11 cellular contexts compared by ENCODE assay signal in the genomic region with DNA sequence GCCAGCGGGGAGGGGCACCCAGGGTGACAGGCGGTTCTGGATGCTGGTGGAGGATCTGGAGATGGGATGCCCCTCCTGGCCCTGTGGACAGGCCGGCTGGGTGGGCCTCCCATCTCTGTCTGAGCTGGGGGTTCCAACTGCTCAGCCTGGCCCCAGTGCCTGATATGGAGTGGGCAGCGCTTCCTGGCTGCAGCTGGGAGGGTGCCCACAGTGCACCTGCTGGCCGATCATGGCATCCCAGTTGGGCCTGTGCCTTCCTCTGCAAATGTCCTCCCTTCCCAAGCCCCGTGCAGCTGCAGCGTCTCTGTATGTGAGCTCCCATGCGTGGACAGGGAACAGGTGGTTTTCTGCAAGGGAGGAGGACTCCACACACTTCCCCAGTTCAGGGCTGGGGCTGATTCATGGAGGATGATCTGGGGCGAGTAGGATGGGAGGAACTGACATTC. TPM values are rescaled to one million over a fixed set of nuclear protein-coding genes. Genes with fewer than 3 reads are reported as not detected.
A peak's percentile ranks its signal among the peaks of the same experiment; 100 is the strongest.
DNase-seq lines count a peak whose midpoint lies in the region; ATAC-seq and TF ChIP-seq lines count a peak whose summit lies in the region.
"Had no signal": no experiment of that assay in that cellular context is flagged by ENCODE, and none has a peak within 500 bp of the region (broad histone marks: within the 10 kb centered on the region; RNA-seq: fewer than 3 reads in every experiment).

No MANE protein-coding gene starts in this region.

- peak overlapping the region; percentile 70 for H3K4me3 Mint-ChIP-seq in memory B cell

- no peaks in the 10 kb centered on the region for H3K9me3 ChIP-seq in WERI-Rb-1 (ENCODE audit: severe bottlenecking)
- no peaks in the 10 kb centered on the region for H3K9me3 ChIP-seq in right atrium auricular region
- H3K9me3 ChIP-seq: sigmoid colon, thoracic aorta had no signal

- H3K9me3 Mint-ChIP-seq in memory B cell: no peaks in the 10 kb centered on the region

- H3K4me1 Mint-ChIP-seq in memory B cell: peaks cover 44% of the 10 kb centered on the region

- H3K27me3 ChIP-seq in WERI-Rb-1 (ENCODE audit: insufficient read depth, low read depth, severe bottlenecking): no peaks in the 10 kb centered on the region
- no peaks in the 10 kb centered on the region for H3K27me3 ChIP-seq in right atrium auricular region

- peak; percentile 35 for TF ChIP-seq CTCF in GM12864 (IDR thresholded peaks at IDR 0.05; ENCODE audit: low read depth, low read length, missing control alignments)
- peak; percentile 37 for TF ChIP-seq CTCF in WERI-Rb-1 (IDR thresholded peaks at IDR 0.05; ENCODE audit: low read depth, low read length)
- TF ChIP-seq CTCF in right atrium auricular region (IDR thresholded peaks at IDR 0.05): no peak

- H3K4me3 ChIP-seq in GM12864 (ENCODE audit: low read depth, low read length) (peak overlapping the region; percentile 87), WERI-Rb-1 (ENCODE audit: low read depth, low read length) (no peak overlapping the region), right atrium auricular region (no peak overlapping the region)

- H3K36me3 Mint-ChIP-seq in memory B cell: peaks cover 2% of the 10 kb centered on the region

- DNase-seq in 8988T: peak; percentile 67
- no peak for DNase-seq in GM12864 (ENCODE audit: low read depth)
- no peak for DNase-seq in WERI-Rb-1
- DNase-seq in memory B cell (ENCODE audit: low spot score in 2 of 2): no peak
- DNase-seq in cortex of kidney (lab: John Stamatoyannopoulos, UW): no peak
- no peak for DNase-seq in right atrium auricular region (ENCODE audit: low spot score)
- no peak for DNase-seq in HK-2 (ENCODE audit: unreplicated experiment)
- DNase-seq: sigmoid colon had no signal

- ATAC-seq in memory B cell (ENCODE audit: low read depth) (no peak), HG03025 (IDR thresholded peaks at IDR 0.05; ENCODE audit: low FRiP score, unreplicated experiment) (no peak)

- H3K27ac Mint-ChIP-seq in memory B cell: peak overlapping the region; percentile 75

- H3K4me1 ChIP-seq in right atrium auricular region: peaks cover 0 to 70% of the 10 kb centered on the region in 2 donors

- H3K27ac ChIP-seq in WERI-Rb-1: peak overlapping the region; percentile 84; the same call in 1 of the 2 replicates
- no peak overlapping the region for H3K27ac ChIP-seq in right atrium auricular region

- no peaks in the 10 kb centered on the region for H3K27me3 Mint-ChIP-seq in memory B cell

- H3K36me3 ChIP-seq in WERI-Rb-1 (peaks cover 8% of the 10 kb centered on the region; the same call in 1 of the 2 replicates), right atrium auricular region (no peaks in the 10 kb centered on the region)
- H3K36me3 ChIP-seq: thoracic aorta had no signal

RNA-seq across cellular contexts. Expression of a gene that starts 2.1 kb away (rescaled TPM):
- total RNA-seq in right atrium auricular region: 10 to 100 TPM; 28.0 to 45.7 TPM

RNA-seq across cellular contexts. Expression of a gene that starts 16.3 kb away (rescaled TPM):
- not detected for total RNA-seq in right atrium auricular region
- total RNA-seq: HT1080, sigmoid colon, thoracic aorta had no signal

RNA-seq across cellular contexts. Expression of a gene that starts 37.2 kb away (rescaled TPM):
- total RNA-seq in right atrium auricular region: 10 to 100 TPM; 21.4 to 23.2 TPM

RNA-seq across cellular contexts. Expression of a gene that starts 40.3 kb away (rescaled TPM):
- total RNA-seq in right atrium auricular region: not detected
- total RNA-seq: HT1080, sigmoid colon, thoracic aorta had no signal

RNA-seq across cellular contexts. Expression of a gene that starts 51.4 kb away (rescaled TPM):
- total RNA-seq in right atrium auricular region: under 1 TPM; 0.75 to 0.89 TPM

Comparison
In these comparisons a context has a peak if more than half of its experiments do, and no peak if none do; other contexts are left out.
1. CTCF ChIP-seq: peak in GM12864 (single experiment) and WERI-Rb-1 (single experiment); none in right atrium auricular region (0 of 2).